Comparison of ENCODE assay signal across 1 cellular context in genomic region chr16:3674513-3675295, GRCh38.
TF ChIP-seq lines count a peak whose summit lies in the region.

No MANE protein-coding gene starts in this region.

TF ChIP-seq in K562, 482 proteins besides CTCF, POLR2A, EP300 and RAD21:
- no peak for TF ChIP-seq KHSRP (IDR thresholded peaks at IDR 0.05)
- no peak for TF ChIP-seq MAX (CRISPR knock-in tag; IDR thresholded peaks at IDR 0.05)
- TF ChIP-seq POLR2G (IDR thresholded peaks at IDR 0.05; ENCODE audit: low read depth, low read length), result peak; percentile 61
- TF ChIP-seq FOXK2 (conservative IDR thresholded peaks at IDR 0.05 in 1 of 2, IDR thresholded peaks at IDR 0.05 in 1 of 2; ENCODE audit: low read depth in 2 of 2), result no peak
- TF ChIP-seq ZBTB2 (IDR thresholded peaks at IDR 0.05), result no peak
- TF ChIP-seq ELF2 (CRISPR knock-in tag; IDR thresholded peaks at IDR 0.05), result no peak
- TF ChIP-seq SIX5 (IDR thresholded peaks at IDR 0.05; ENCODE audit: borderline replicate concordance in 1 of 2, insufficient read depth in 1 of 2, low read depth in 1 of 2, low read length in 2 of 2), result no peak
- no peak for TF ChIP-seq KDM5B (IDR thresholded peaks at IDR 0.05; ENCODE audit: insufficient replicate concordance, low read depth, low read length)
- TF ChIP-seq ZBTB33 (CRISPR knock-in tag; IDR thresholded peaks at IDR 0.05), result 0 out of 2 replicates have a peak, but pooled peaks have one; percentile 7
- no peak for TF ChIP-seq TEAD2 (tag; IDR thresholded peaks at IDR 0.05)
- no peak for TF ChIP-seq PHB2 (IDR thresholded peaks at IDR 0.05; ENCODE audit: low read depth)
- TF ChIP-seq NR2C1 (IDR thresholded peaks at IDR 0.05), result peak; percentile 47; the same call in 1 of the 2 replicates
- peak; percentile 64 for TF ChIP-seq NR2C1 (tag; IDR thresholded peaks at IDR 0.05)
- TF ChIP-seq ZNF263 (CRISPR knock-in tag; IDR thresholded peaks at IDR 0.05; ENCODE audit: borderline replicate concordance), result no peak
- TF ChIP-seq MNT (conservative IDR thresholded peaks at IDR 0.05), result no peak
- no peak for TF ChIP-seq SMARCC2 (IDR thresholded peaks at IDR 0.05; ENCODE audit: low read depth)
- no peak for TF ChIP-seq ZNF431 (CRISPR knock-in tag; IDR thresholded peaks at IDR 0.05)
- TF ChIP-seq MGA (IDR thresholded peaks at IDR 0.05), result no peak
- no peak for TF ChIP-seq CCAR2 (IDR thresholded peaks at IDR 0.05; ENCODE audit: low read depth, low read length)
- no peak for TF ChIP-seq TRIM24 (IDR thresholded peaks at IDR 0.05)
- no peak for TF ChIP-seq TCFL5 (CRISPR knock-in tag; conservative IDR thresholded peaks at IDR 0.05)
